Comparison of ENCODE assay signal across 8 cellular contexts in genomic region chr14:21868442-21869046, GRCh38.
DNase-seq lines count a peak whose midpoint lies in the region; ATAC-seq lines count a peak whose summit lies in the region.

No MANE protein-coding gene starts in this region.

- ATAC-seq in GM21529 (IDR thresholded peaks at IDR 0.05; ENCODE audit: unreplicated experiment): peak; percentile 77

- peak; percentile 59 for DNase-seq in DMS 273 (lab: John Stamatoyannopoulos, UW; ENCODE audit: unreplicated experiment)
- peak; percentile 17 for DNase-seq in NCI-H1105 (lab: John Stamatoyannopoulos, UW)
- DNase-seq in activated CD4-positive, CD25-positive, alpha-beta regulatory T cell treated with anti-CD3 and anti-CD28 coated beads, Interleukin-2, amount 50 U/mL, for 16 hours (ENCODE audit: low read depth, low spot score): peak; percentile 59
- peak; percentile 66 for DNase-seq in central memory CD4-positive, alpha-beta T cell
- DNase-seq in medulla oblongata (ENCODE audit: extremely low spot score): peak; percentile 61
- peak; percentile 43 to 56 for DNase-seq in stimulated activated CD8-positive, alpha-beta memory T cell treated with anti-CD3 and anti-CD28 coated beads, Interleukin-4, amount 100 ng/mL, for 1 hour (ENCODE audit: low read depth in 2 of 2, low spot score in 1 of 2)
- no peak for DNase-seq in NCI-H128 (lab: John Stamatoyannopoulos, UW; ENCODE audit: unreplicated experiment)
